ENCODE assay signal across 14 cellular contexts in the genomic region with DNA sequence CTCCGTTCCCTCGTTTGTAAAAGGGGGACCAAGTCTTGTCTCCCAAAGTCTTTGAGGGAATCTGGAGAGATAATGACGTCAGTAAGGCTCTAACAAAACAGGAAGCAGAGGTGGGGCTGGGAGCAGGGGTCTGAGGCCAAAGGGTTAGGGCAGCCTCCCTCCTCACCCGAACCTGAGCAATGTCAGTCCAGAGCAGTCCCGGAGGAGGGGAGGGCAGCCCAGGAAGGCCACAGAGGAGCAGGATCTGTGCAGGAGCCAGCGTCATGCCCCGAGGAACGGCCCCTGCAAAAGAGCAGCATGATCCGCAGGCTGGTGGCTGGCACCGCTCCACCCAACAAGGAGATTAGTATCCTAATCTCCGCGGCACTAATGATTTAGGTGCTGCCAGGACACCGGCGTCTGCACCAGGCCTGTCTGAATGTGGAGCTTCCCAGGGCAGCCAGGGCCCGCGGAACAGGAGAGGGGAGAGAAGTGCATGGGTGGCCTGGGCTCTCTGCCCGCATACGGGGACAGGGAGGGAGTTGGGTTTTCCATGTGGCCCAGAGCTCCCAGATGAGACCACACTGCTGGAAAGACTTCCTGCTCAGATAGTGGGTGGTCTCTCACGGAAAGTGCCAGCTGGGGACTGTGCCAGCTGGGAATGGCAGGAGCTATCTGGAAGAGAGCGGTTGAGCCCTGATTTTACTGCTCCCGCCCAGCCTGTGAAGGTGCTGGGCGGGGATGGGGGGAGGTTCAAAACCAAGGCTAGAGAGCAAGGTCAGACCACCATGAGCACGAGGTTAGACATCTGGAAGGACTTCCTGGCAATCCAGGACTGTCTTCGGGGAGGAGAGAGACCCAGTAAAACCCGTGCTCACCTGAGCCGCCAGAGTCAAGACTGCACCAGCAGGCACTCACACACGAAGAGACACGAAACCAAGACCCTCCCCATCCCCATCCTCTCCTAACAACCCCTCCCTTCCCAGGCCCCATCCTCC. TPM values are rescaled to one million over a fixed set of nuclear protein-coding genes. Genes with fewer than 3 reads are reported as not detected.
A peak's percentile ranks its signal among the peaks of the same experiment; 100 is the strongest.
DNase-seq lines count a peak whose midpoint lies in the region; ATAC-seq and TF ChIP-seq lines count a peak whose summit lies in the region.
"Had no signal": no experiment of that assay in that cellular context is flagged by ENCODE, and none has a peak within 500 bp of the region (broad histone marks: within the 10 kb centered on the region; RNA-seq: fewer than 3 reads in every experiment).

No MANE protein-coding gene starts in this region.

- ATAC-seq in esophagus mucosa: peak; percentile 52
- ATAC-seq in naive thymus-derived CD4-positive, alpha-beta T cell: no peak

- DNase-seq in A673 (ENCODE audit: low spot score) (peak; percentile 55), NCI-H1694 treated with DMSO at 0.1 percent for 48 hours (lab: John Stamatoyannopoulos, UW) (peak; percentile 68), GF-D8 (lab: John Stamatoyannopoulos, UW) (no peak), GM20000 (ENCODE audit: low spot score) (no peak)
- no peak for DNase-seq in naive thymus-derived CD4-positive, alpha-beta T cell
- DNase-seq in activated naive CD4-positive, alpha-beta T cell treated with anti-CD3 and anti-CD28 coated beads for 36 hours: no peak
- DNase-seq: AML-193, esophagus squamous epithelium, NCI-H69 had no signal

- H3K27ac ChIP-seq in A673 (ENCODE audit: low read depth, low read length, poor library complexity, severe bottlenecking) (peak overlapping the region; percentile 40), muscle layer of duodenum (ENCODE audit: low read length) (peak overlapping the region; percentile 23)
- H3K27ac ChIP-seq in naive thymus-derived CD4-positive, alpha-beta T cell (ENCODE audit: low read depth, low read length): no peak overlapping the region
- H3K27ac ChIP-seq: esophagus squamous epithelium had no signal

- peaks cover 0 to 5% (median 0%) of the 10 kb centered on the region in 7 donors for H3K4me1 Mint-ChIP-seq in naive thymus-derived CD4-positive, alpha-beta T cell
- no peaks in the 10 kb centered on the region for H3K4me1 Mint-ChIP-seq in activated naive CD4-positive, alpha-beta T cell treated with anti-CD3 and anti-CD28 coated beads for 36 hours (ENCODE audit: low read depth)

- TF ChIP-seq CTCF in A673 (conservative IDR thresholded peaks at IDR 0.05; ENCODE audit: low read depth, low read length) (no peak), GM20000 (IDR thresholded peaks at IDR 0.05; ENCODE audit: extremely low read depth, missing control alignments) (no peak)

- H3K9me3 ChIP-seq in A673 (ENCODE audit: low read depth, low read length, poor library complexity, severe bottlenecking) (no peaks in the 10 kb centered on the region), muscle layer of duodenum (ENCODE audit: control insufficient read depth in 1 of 2, low read length in 2 of 2) (no peaks in the 10 kb centered on the region)
- no peaks in the 10 kb centered on the region for H3K9me3 ChIP-seq in naive thymus-derived CD4-positive, alpha-beta T cell (ENCODE audit: control insufficient read depth in 2 of 3, low read length in 3 of 3)
- H3K9me3 ChIP-seq: esophagus squamous epithelium, HAP-1 had no signal

- no peaks in the 10 kb centered on the region for H3K9me3 Mint-ChIP-seq in naive thymus-derived CD4-positive, alpha-beta T cell
- no peaks in the 10 kb centered on the region for H3K9me3 Mint-ChIP-seq in activated naive CD4-positive, alpha-beta T cell treated with anti-CD3 and anti-CD28 coated beads for 36 hours
- H3K9me3 Mint-ChIP-seq: T-helper 1 cell treated with Interleukin-12 subunit alpha and Interleukin-12 subunit beta and Interleukin-4 antibody, amounts not matched to agents 30 μg/mL and 1 μg/mL, for 36 hours had no signal

- H3K27me3 Mint-ChIP-seq in naive thymus-derived CD4-positive, alpha-beta T cell: peaks cover 0 to 3% (median 0%) of the 10 kb centered on the region in 5 donors
- no peaks in the 10 kb centered on the region for H3K27me3 Mint-ChIP-seq in activated naive CD4-positive, alpha-beta T cell treated with anti-CD3 and anti-CD28 coated beads for 36 hours (ENCODE audit: low read depth)

- H3K36me3 Mint-ChIP-seq in naive thymus-derived CD4-positive, alpha-beta T cell: no peaks in the 10 kb centered on the region
- H3K36me3 Mint-ChIP-seq in activated naive CD4-positive, alpha-beta T cell treated with anti-CD3 and anti-CD28 coated beads for 36 hours (ENCODE audit: low read depth): no peaks in the 10 kb centered on the region

- peaks cover 15% of the 10 kb centered on the region for H3K4me1 ChIP-seq in A673 (ENCODE audit: insufficient read depth, low read length, poor library complexity, severe bottlenecking)
- peaks cover 3 to 5% of the 10 kb centered on the region in 2 donors for H3K4me1 ChIP-seq in muscle layer of duodenum (ENCODE audit: control insufficient read depth in 1 of 2, insufficient read depth in 2 of 2, low read length in 2 of 2)
- H3K4me1 ChIP-seq in naive thymus-derived CD4-positive, alpha-beta T cell (ENCODE audit: control insufficient read depth in 2 of 2, insufficient read depth in 2 of 2, low read length in 2 of 2): no peaks in the 10 kb centered on the region
- H3K4me1 ChIP-seq: HAP-1 had no signal

- H3K4me3 ChIP-seq in A673 (ENCODE audit: low read depth, low read length, poor library complexity, severe bottlenecking) (no peak overlapping the region), muscle layer of duodenum (ENCODE audit: low read depth in 1 of 2, low read length in 2 of 2) (peak overlapping the region in 1 of 2 donors; percentile 16)
- no peak overlapping the region for H3K4me3 ChIP-seq in naive thymus-derived CD4-positive, alpha-beta T cell (ENCODE audit: low read length)
- H3K4me3 ChIP-seq: HAP-1 had no signal

- CTCF ChIA-PET in A673 (lab: Charles Lee): interaction anchor here (0.9 kb wide), 1 partner anchor 13 kb away, joined by 10 read pairs; no protein-coding TSS in a partner anchor
- CTCF ChIA-PET in naive thymus-derived CD4-positive, alpha-beta T cell (lab: Charles Lee): no interaction called here
- CTCF ChIA-PET in activated naive CD4-positive, alpha-beta T cell treated with anti-CD3 and anti-CD28 coated beads for 36 hours (lab: Charles Lee): interaction anchor here (1.0 to 1.4 kb wide), 2 partner anchors 13 to 28 kb away, joined by 3 to 4 read pairs; no protein-coding TSS in a partner anchor

- intact Hi-C loops in A673 (cut with micrococcal nuclease; ENCODE audit: unreplicated experiment): no loop called here
- intact Hi-C loops in naive thymus-derived CD4-positive, alpha-beta T cell (cut with micrococcal nuclease): no loop called here
- intact Hi-C loops in activated naive CD4-positive, alpha-beta T cell treated with anti-CD3 and anti-CD28 coated beads for 36 hours (cut with micrococcal nuclease): no loop called here

- H3K4me3 Mint-ChIP-seq in naive thymus-derived CD4-positive, alpha-beta T cell: no peak overlapping the region
- H3K4me3 Mint-ChIP-seq in activated naive CD4-positive, alpha-beta T cell treated with anti-CD3 and anti-CD28 coated beads for 36 hours: no peak overlapping the region
- H3K4me3 Mint-ChIP-seq: T-helper 1 cell treated with Interleukin-12 subunit alpha and Interleukin-12 subunit beta and Interleukin-4 antibody, amounts not matched to agents 30 μg/mL and 1 μg/mL, for 36 hours had no signal

- H3K27me3 ChIP-seq in A673 (replicated peaks; ENCODE audit: insufficient read depth, low read depth, low read length, poor library complexity) (no peaks in the 10 kb centered on the region), muscle layer of duodenum (ENCODE audit: low read depth, low read length) (no peaks in the 10 kb centered on the region)
- H3K27me3 ChIP-seq in naive thymus-derived CD4-positive, alpha-beta T cell (ENCODE audit: control insufficient read depth in 2 of 2, insufficient read depth in 2 of 2, low read length in 2 of 2): no peaks in the 10 kb centered on the region

- BruUV-seq in A673 (replicated peaks; lab: Mats Ljungman, UMichigan): no TSS peak

- POLR2A ChIA-PET in A673 (lab: Charles Lee; ENCODE audit: low non-redundant PET): no interaction called here
- POLR2A ChIA-PET in naive thymus-derived CD4-positive, alpha-beta T cell (lab: Charles Lee): no interaction called here

- no peak overlapping the region for H3K27ac Mint-ChIP-seq in naive thymus-derived CD4-positive, alpha-beta T cell
- H3K27ac Mint-ChIP-seq in activated naive CD4-positive, alpha-beta T cell treated with anti-CD3 and anti-CD28 coated beads for 36 hours: no peak overlapping the region
- H3K27ac Mint-ChIP-seq: T-helper 1 cell treated with Interleukin-12 subunit alpha and Interleukin-12 subunit beta and Interleukin-4 antibody, amounts not matched to agents 30 μg/mL and 1 μg/mL, for 36 hours had no signal

- H3K36me3 ChIP-seq in A673 (ENCODE audit: insufficient read depth, low read length, poor library complexity, severe bottlenecking) (no peaks in the 10 kb centered on the region), muscle layer of duodenum (ENCODE audit: control insufficient read depth in 1 of 2, insufficient read depth in 2 of 2, low read length in 2 of 2) (no peaks in the 10 kb centered on the region)
- H3K36me3 ChIP-seq in naive thymus-derived CD4-positive, alpha-beta T cell (ENCODE audit: control insufficient read depth in 2 of 3, insufficient read depth in 3 of 3, low read length in 3 of 3): no peaks in the 10 kb centered on the region
- H3K36me3 ChIP-seq: esophagus squamous epithelium, HAP-1 had no signal

RNA-seq across cellular contexts. Expression of a gene that starts 11.0 kb away (rescaled TPM):
- total RNA-seq in A673 (2021) (54.1 and 82.2 TPM in 2 replicates), esophagus mucosa (380 TPM)
- not detected for total RNA-seq in naive thymus-derived CD4-positive, alpha-beta T cell
- polyA plus RNA-seq in naive thymus-derived CD4-positive, alpha-beta T cell: not detected
- not detected for total RNA-seq in activated naive CD4-positive, alpha-beta T cell treated with anti-CD3 and anti-CD28 coated beads for 36 hours

RNA-seq across cellular contexts. Expression of a gene that starts 22.8 kb away (rescaled TPM):
- total RNA-seq in A673 (2021) (not detected in 2 replicates), esophagus mucosa (2,310 TPM)
- total RNA-seq in naive thymus-derived CD4-positive, alpha-beta T cell: not detected
- polyA plus RNA-seq in naive thymus-derived CD4-positive, alpha-beta T cell: not detected
- not detected for total RNA-seq in activated naive CD4-positive, alpha-beta T cell treated with anti-CD3 and anti-CD28 coated beads for 36 hours

RNA-seq across cellular contexts. Expression of a gene that starts 48.7 kb away (rescaled TPM):
- total RNA-seq in A673 (2021) (not detected in 2 replicates), esophagus mucosa (5,105 TPM)
- not detected for total RNA-seq in naive thymus-derived CD4-positive, alpha-beta T cell
- not detected for polyA plus RNA-seq in naive thymus-derived CD4-positive, alpha-beta T cell
- total RNA-seq in activated naive CD4-positive, alpha-beta T cell treated with anti-CD3 and anti-CD28 coated beads for 36 hours: not detected
- total RNA-seq: kidney epithelial cell had no signal

RNA-seq across cellular contexts. Expression of a gene that starts 53.3 kb away (rescaled TPM):
- total RNA-seq in A673 (2021) (504 and 524 TPM in 2 replicates), esophagus mucosa (725 TPM)
- 1,000 to 10,000 TPM in 2 of 5 experiments, 100 to 1,000 TPM in 3; 710 to 2,222 (median 934) TPM for total RNA-seq in naive thymus-derived CD4-positive, alpha-beta T cell
- polyA plus RNA-seq in naive thymus-derived CD4-positive, alpha-beta T cell: 1,000 to 10,000 TPM in 1 of 2 donors, 100 to 1,000 TPM in 1; 774 to 1,284 TPM
- total RNA-seq in activated naive CD4-positive, alpha-beta T cell treated with anti-CD3 and anti-CD28 coated beads for 36 hours: 1,000 to 10,000 TPM; 1,206 to 1,253 TPM

Comparison
In these comparisons a context has a peak if more than half of its experiments do, and no peak if none do; other contexts are left out.
1. DNase-seq: peak in A673 (single experiment) and NCI-H1694 treated with DMSO at 0.1 percent for 48 hours (single experiment); none in GF-D8 (single experiment), naive thymus-derived CD4-positive, alpha-beta T cell (0 of 9), activated naive CD4-positive, alpha-beta T cell treated with anti-CD3 and anti-CD28 coated beads for 36 hours (single experiment) and GM20000 (single experiment).
2. RNA of a gene that starts 11.0 kb away (total RNA-seq): 380 TPM in esophagus mucosa (single experiment) and 54.1 to 82.2 TPM in A673; not detected in activated naive CD4-positive, alpha-beta T cell treated with anti-CD3 and anti-CD28 coated beads for 36 hours and not detected in naive thymus-derived CD4-positive, alpha-beta T cell; every median in the first group is over 10 times any median in the second.
3. RNA of a gene that starts 22.8 kb away (total RNA-seq): 2,310 TPM in esophagus mucosa (single experiment); not detected in A673, not detected in naive thymus-derived CD4-positive, alpha-beta T cell and not detected in activated naive CD4-positive, alpha-beta T cell treated with anti-CD3 and anti-CD28 coated beads for 36 hours; every median in the first group is over 1,000 times any median in the second.
4. RNA of a gene that starts 48.7 kb away (total RNA-seq): 5,105 TPM in esophagus mucosa (single experiment); not detected in A673, not detected in naive thymus-derived CD4-positive, alpha-beta T cell and not detected in activated naive CD4-positive, alpha-beta T cell treated with anti-CD3 and anti-CD28 coated beads for 36 hours; every median in the first group is over 1,000 times any median in the second.